In the genomic region with DNA sequence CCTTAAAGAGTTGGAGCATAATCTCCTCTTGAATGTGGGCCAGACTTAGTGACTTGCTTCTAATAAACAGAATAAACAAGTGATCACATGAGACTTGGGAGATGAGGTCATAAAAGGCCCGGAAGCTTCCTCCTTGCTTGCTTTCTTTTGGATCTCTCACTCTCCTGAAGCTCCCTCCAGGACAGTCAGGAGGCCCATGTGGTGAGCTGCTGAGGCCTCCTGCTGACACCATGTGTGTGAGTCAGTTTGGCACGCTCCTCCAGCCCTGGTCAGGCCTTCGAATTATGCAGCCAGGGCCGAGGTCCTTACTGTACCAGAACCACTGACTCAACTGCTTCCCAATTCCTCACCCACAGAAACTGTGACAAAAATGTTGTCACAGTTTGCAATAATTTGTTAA, we compare ENCODE assay signal across 10 cellular contexts. TPM values are rescaled to one million over a fixed set of nuclear protein-coding genes. Genes with fewer than 3 reads are reported as not detected.
DNase-seq lines count a peak whose midpoint lies in the region; ATAC-seq, FAIRE-seq and TF ChIP-seq lines count a peak whose summit lies in the region.
"Had no signal": no experiment of that assay in that cellular context is flagged by ENCODE, and none has a peak within 500 bp of the region (broad histone marks: within the 10 kb centered on the region; RNA-seq: fewer than 3 reads in every experiment).

No MANE protein-coding gene starts in this region.

- DNase-seq in cardiac fibroblast (ENCODE audit: low read depth in 2 of 2) (peak; percentile 94 to 97), kidney glomerular epithelial cell (lab: John Stamatoyannopoulos, UW) (peak; percentile 61), upper lobe of right lung (peak; percentile 41), GM19239 (ENCODE audit: insufficient read length, low spot score) (no peak)
- DNase-seq in stimulated activated naive CD8-positive, alpha-beta T cell treated with anti-CD3 and anti-CD28 coated beads, Interleukin-15, amount 100 ng/mL, for 72 hours = no peak
- DNase-seq in activated naive CD8-positive, alpha-beta T cell treated with anti-CD3 and anti-CD28 coated beads for 36 hours = no peak
- DNase-seq: activated CD8-positive, alpha-beta T cell treated with anti-CD3 and anti-CD28 coated beads for 36 hours; NCI-H69 had no signal

- H3K9me3 Mint-ChIP-seq in stimulated activated naive CD8-positive, alpha-beta T cell treated with anti-CD3 and anti-CD28 coated beads, Interleukin-15, amount 100 ng/mL, for 72 hours = peaks cover 5 to 8% of the 10 kb centered on the region in 2 donors
- H3K9me3 Mint-ChIP-seq in activated naive CD8-positive, alpha-beta T cell treated with anti-CD3 and anti-CD28 coated beads for 36 hours = peaks cover 9% of the 10 kb centered on the region

- intact Hi-C loops in upper lobe of right lung (cut with DNase I) = no loop called here

- TF ChIP-seq RAD21 in Ishikawa (IDR thresholded peaks at IDR 0.05; ENCODE audit: low read depth) = no peak

- no peaks in the 10 kb centered on the region for H3K9me3 ChIP-seq in upper lobe of right lung

- H3K27ac ChIP-seq in upper lobe of right lung = no peak overlapping the region

- H3K27me3 Mint-ChIP-seq in stimulated activated naive CD8-positive, alpha-beta T cell treated with anti-CD3 and anti-CD28 coated beads, Interleukin-15, amount 100 ng/mL, for 72 hours = no peaks in the 10 kb centered on the region
- H3K27me3 Mint-ChIP-seq in activated naive CD8-positive, alpha-beta T cell treated with anti-CD3 and anti-CD28 coated beads for 36 hours = no peaks in the 10 kb centered on the region
- H3K27me3 Mint-ChIP-seq: activated CD8-positive, alpha-beta T cell treated with anti-CD3 and anti-CD28 coated beads for 36 hours had no signal

- TF ChIP-seq CTCF in cardiac fibroblast (IDR thresholded peaks at IDR 0.05; ENCODE audit: low read depth, low read length) (no peak), upper lobe of right lung (IDR thresholded peaks at IDR 0.05) (no peak)

- peaks cover 82% of the 10 kb centered on the region for H3K36me3 ChIP-seq in upper lobe of right lung

- no peaks in the 10 kb centered on the region for H3K4me1 Mint-ChIP-seq in stimulated activated naive CD8-positive, alpha-beta T cell treated with anti-CD3 and anti-CD28 coated beads, Interleukin-15, amount 100 ng/mL, for 72 hours
- H3K4me1 Mint-ChIP-seq in activated naive CD8-positive, alpha-beta T cell treated with anti-CD3 and anti-CD28 coated beads for 36 hours = no peaks in the 10 kb centered on the region

- no peak for TF ChIP-seq EP300 in Ishikawa (IDR thresholded peaks at IDR 0.05; ENCODE audit: borderline replicate concordance)

- peaks cover 45% of the 10 kb centered on the region for H3K36me3 Mint-ChIP-seq in activated naive CD8-positive, alpha-beta T cell treated with anti-CD3 and anti-CD28 coated beads for 36 hours

- H3K27me3 ChIP-seq in upper lobe of right lung = no peaks in the 10 kb centered on the region

- no peak overlapping the region for H3K4me3 Mint-ChIP-seq in stimulated activated naive CD8-positive, alpha-beta T cell treated with anti-CD3 and anti-CD28 coated beads, Interleukin-15, amount 100 ng/mL, for 72 hours
- H3K4me3 Mint-ChIP-seq in activated naive CD8-positive, alpha-beta T cell treated with anti-CD3 and anti-CD28 coated beads for 36 hours = no peak overlapping the region
- H3K4me3 Mint-ChIP-seq: activated CD8-positive, alpha-beta T cell treated with anti-CD3 and anti-CD28 coated beads for 36 hours had no signal

- no peak overlapping the region for H3K27ac Mint-ChIP-seq in stimulated activated naive CD8-positive, alpha-beta T cell treated with anti-CD3 and anti-CD28 coated beads, Interleukin-15, amount 100 ng/mL, for 72 hours
- H3K27ac Mint-ChIP-seq in activated naive CD8-positive, alpha-beta T cell treated with anti-CD3 and anti-CD28 coated beads for 36 hours = no peak overlapping the region
- H3K27ac Mint-ChIP-seq: activated CD8-positive, alpha-beta T cell treated with anti-CD3 and anti-CD28 coated beads for 36 hours had no signal

- no peaks in the 10 kb centered on the region for H3K4me1 ChIP-seq in upper lobe of right lung

- FAIRE-seq in GM19239 (lab: Jason Lieb, UNC) = no peak

- ATAC-seq in upper lobe of right lung = peak; percentile 47
- ATAC-seq in stimulated activated naive CD8-positive, alpha-beta T cell treated with anti-CD3 and anti-CD28 coated beads, Interleukin-15, amount 100 ng/mL, for 72 hours = no peak
- ATAC-seq in GM18867 (IDR thresholded peaks at IDR 0.05; ENCODE audit: unreplicated experiment) = no peak
- ATAC-seq: activated CD8-positive, alpha-beta T cell treated with anti-CD3 and anti-CD28 coated beads for 36 hours had no signal

- H3K4me3 ChIP-seq in cardiac fibroblast (replicated peaks in 1 of 2; ENCODE audit: low read depth in 2 of 2, low read length in 2 of 2) (no peak overlapping the region), upper lobe of right lung (no peak overlapping the region)

TF ChIP-seq in Ishikawa, 13 proteins besides CTCF, POLR2A, EP300 and RAD21:
- no peak for TF ChIP-seq TEAD4 (IDR thresholded peaks at IDR 0.05)
- TF ChIP-seq TAF1 (IDR thresholded peaks at IDR 0.05; ENCODE audit: low read depth) = no peak
- TF ChIP-seq, protein P1, sequence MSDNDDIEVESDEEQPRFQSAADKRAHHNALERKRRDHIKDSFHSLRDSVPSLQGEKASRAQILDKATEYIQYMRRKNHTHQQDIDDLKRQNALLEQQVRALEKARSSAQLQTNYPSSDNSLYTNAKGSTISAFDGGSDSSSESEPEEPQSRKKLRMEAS (IDR thresholded peaks at IDR 0.05) = peak; percentile 35; the same call in 1 of the 2 replicates

RNA-seq across cellular contexts. Expression of a gene that starts 53.2 kb away (rescaled TPM):
- total RNA-seq in upper lobe of right lung = 80.6 TPM
- 10 to 100 TPM; 37.5 to 47.8 TPM for total RNA-seq in activated naive CD8-positive, alpha-beta T cell treated with anti-CD3 and anti-CD28 coated beads for 36 hours

Comparison
In these comparisons a context has a peak if more than half of its experiments do, and no peak if none do; other contexts are left out.
1. DNase-seq: peak in cardiac fibroblast (2 of 2), kidney glomerular epithelial cell (single experiment) and upper lobe of right lung (single experiment); none in GM19239 (single experiment), stimulated activated naive CD8-positive, alpha-beta T cell treated with anti-CD3 and anti-CD28 coated beads, Interleukin-15, amount 100 ng/mL, for 72 hours (0 of 2) and activated naive CD8-positive, alpha-beta T cell treated with anti-CD3 and anti-CD28 coated beads for 36 hours (single experiment).